1 cellular context compared by ENCODE assay signal in genomic region chr16:2009791-2010510, GRCh38.
TF ChIP-seq lines count a peak whose summit lies in the region.

Gene ZNF598, minus strand, starts transcription at chr16:2009821.

TF ChIP-seq in HepG2, 621 proteins besides CTCF, POLR2A, EP300 and RAD21 (continued from another document):
- TF ChIP-seq, protein P1, sequence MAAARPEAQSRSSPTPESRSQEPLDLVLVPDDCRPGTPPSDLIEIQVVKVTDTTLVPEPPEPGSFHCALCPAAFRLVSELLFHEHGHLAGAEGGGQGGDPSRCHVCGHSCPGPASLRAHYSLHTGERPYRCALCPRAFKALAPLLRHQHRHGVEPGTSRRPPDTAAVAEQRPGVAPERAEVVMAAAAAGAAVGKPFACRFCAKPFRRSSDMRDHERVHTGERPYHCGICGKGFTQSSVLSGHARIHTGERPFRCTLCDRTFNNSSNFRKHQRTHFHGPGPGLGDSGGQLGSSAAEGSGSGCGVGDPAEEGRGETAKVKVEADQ (CRISPR knock-in tag; IDR thresholded peaks at IDR 0.05; ENCODE audit: borderline replicate concordance), result peak; percentile 88
- TF ChIP-seq ZNF563 (CRISPR knock-in tag; IDR thresholded peaks at IDR 0.05) (peak; percentile 62; the same call in 1 of the 2 replicates), ZHX2 (IDR thresholded peaks at IDR 0.05; ENCODE audit: low read depth) (peak; percentile 36; the same call in 1 of the 2 replicates), ZHX2 (CRISPR knock-in tag; IDR thresholded peaks at IDR 0.05; ENCODE audit: borderline replicate concordance) (no peak), ZBTB8A (CRISPR knock-in tag; IDR thresholded peaks at IDR 0.05; ENCODE audit: borderline replicate concordance, low read depth) (no peak), GATAD1 (CRISPR knock-in tag; IDR thresholded peaks at IDR 0.05) (peak; percentile 89), KAT8 (CRISPR knock-in tag; IDR thresholded peaks at IDR 0.05) (peak; percentile 86), HDAC2 (CRISPR knock-in tag; IDR thresholded peaks at IDR 0.05) (peak; percentile 45; the same call in 1 of the 2 replicates), MYPOP (CRISPR knock-in tag; IDR thresholded peaks at IDR 0.05) (peak; percentile 63; the same call in 1 of the 2 replicates), NRL (CRISPR knock-in tag; IDR thresholded peaks at IDR 0.05; ENCODE audit: borderline replicate concordance) (peak; percentile 36; the same call in 1 of the 2 replicates), JUN (CRISPR knock-in tag; IDR thresholded peaks at IDR 0.05) (no peak; the same call in 1 of the 2 replicates), ZNF317 (CRISPR knock-in tag; IDR thresholded peaks at IDR 0.05) (no peak), NFKB2 (CRISPR knock-in tag; IDR thresholded peaks at IDR 0.05; ENCODE audit: borderline replicate concordance) (peak; percentile 69; the same call in 1 of the 2 replicates), ZNF616 (CRISPR knock-in tag; IDR thresholded peaks at IDR 0.05; ENCODE audit: low read depth) (peak; percentile 34; the same call in 1 of the 2 replicates), ZNF83 (CRISPR knock-in tag; IDR thresholded peaks at IDR 0.05; ENCODE audit: borderline replicate concordance) (0 out of 2 replicates have a peak, but pooled peaks have one; percentile 3), ZFP82 (CRISPR knock-in tag; IDR thresholded peaks at IDR 0.05; ENCODE audit: borderline replicate concordance) (no peak), KLF13 (CRISPR knock-in tag; IDR thresholded peaks at IDR 0.05) (no peak), ZNF713 (CRISPR knock-in tag; IDR thresholded peaks at IDR 0.05) (no peak), ZNF274 (CRISPR knock-in tag; IDR thresholded peaks at IDR 0.05) (peak; percentile 81), POGZ (CRISPR knock-in tag; IDR thresholded peaks at IDR 0.05) (peak; percentile 44; the same call in 1 of the 2 replicates), HDAC1 (CRISPR knock-in tag; IDR thresholded peaks at IDR 0.05) (peak; percentile 67; the same call in 1 of the 2 replicates), NBN (conservative IDR thresholded peaks at IDR 0.05) (no peak), SOX6 (IDR thresholded peaks at IDR 0.05) (no peak), SOX6 (CRISPR knock-in tag; IDR thresholded peaks at IDR 0.05) (peak; percentile 19; the same call in 1 of the 2 replicates), PAF1 (CRISPR knock-in tag; IDR thresholded peaks at IDR 0.05) (no peak), ZC3H13 (CRISPR knock-in tag; IDR thresholded peaks at IDR 0.05) (peak; percentile 77), ZNF382 (CRISPR knock-in tag; IDR thresholded peaks at IDR 0.05; ENCODE audit: borderline replicate concordance) (no peak), ZFY (CRISPR knock-in tag; IDR thresholded peaks at IDR 0.05) (peak; percentile 89), SKI (IDR thresholded peaks at IDR 0.05; ENCODE audit: partially characterized antibody) (no peak), SALL1 (CRISPR knock-in tag; IDR thresholded peaks at IDR 0.05) (peak; percentile 66), ZNF589 (CRISPR knock-in tag; conservative IDR thresholded peaks at IDR 0.05) (peak; percentile 79; the same call in 1 of the 2 replicates), FOXJ3 (CRISPR knock-in tag; IDR thresholded peaks at IDR 0.05; ENCODE audit: borderline replicate concordance) (no peak), ZNF687 (CRISPR knock-in tag; IDR thresholded peaks at IDR 0.05) (peak; percentile 95), ZSCAN9 (CRISPR knock-in tag; IDR thresholded peaks at IDR 0.05; ENCODE audit: borderline replicate concordance) (peak; percentile 39; the same call in 1 of the 2 replicates), NFKBIZ (CRISPR knock-in tag; IDR thresholded peaks at IDR 0.05) (peak; percentile 69; the same call in 1 of the 2 replicates), RARA (CRISPR knock-in tag; IDR thresholded peaks at IDR 0.05) (peak; percentile 7; the same call in 1 of the 2 replicates)
- TF ChIP-seq, protein P2, sequence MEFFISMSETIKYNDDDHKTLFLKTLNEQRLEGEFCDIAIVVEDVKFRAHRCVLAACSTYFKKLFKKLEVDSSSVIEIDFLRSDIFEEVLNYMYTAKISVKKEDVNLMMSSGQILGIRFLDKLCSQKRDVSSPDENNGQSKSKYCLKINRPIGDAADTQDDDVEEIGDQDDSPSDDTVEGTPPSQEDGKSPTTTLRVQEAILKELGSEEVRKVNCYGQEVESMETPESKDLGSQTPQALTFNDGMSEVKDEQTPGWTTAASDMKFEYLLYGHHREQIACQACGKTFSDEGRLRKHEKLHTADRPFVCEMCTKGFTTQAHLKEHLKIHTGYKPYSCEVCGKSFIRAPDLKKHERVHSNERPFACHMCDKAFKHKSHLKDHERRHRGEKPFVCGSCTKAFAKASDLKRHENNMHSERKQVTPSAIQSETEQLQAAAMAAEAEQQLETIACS (CRISPR knock-in tag; IDR thresholded peaks at IDR 0.05), result peak; percentile 58; the same call in 1 of the 2 replicates
- TF ChIP-seq, protein P3, sequence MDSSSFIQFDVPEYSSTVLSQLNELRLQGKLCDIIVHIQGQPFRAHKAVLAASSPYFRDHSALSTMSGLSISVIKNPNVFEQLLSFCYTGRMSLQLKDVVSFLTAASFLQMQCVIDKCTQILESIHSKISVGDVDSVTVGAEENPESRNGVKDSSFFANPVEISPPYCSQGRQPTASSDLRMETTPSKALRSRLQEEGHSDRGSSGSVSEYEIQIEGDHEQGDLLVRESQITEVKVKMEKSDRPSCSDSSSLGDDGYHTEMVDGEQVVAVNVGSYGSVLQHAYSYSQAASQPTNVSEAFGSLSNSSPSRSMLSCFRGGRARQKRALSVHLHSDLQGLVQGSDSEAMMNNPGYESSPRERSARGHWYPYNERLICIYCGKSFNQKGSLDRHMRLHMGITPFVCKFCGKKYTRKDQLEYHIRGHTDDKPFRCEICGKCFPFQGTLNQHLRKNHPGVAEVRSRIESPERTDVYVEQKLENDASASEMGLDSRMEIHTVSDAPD (CRISPR knock-in tag; IDR thresholded peaks at IDR 0.05), result no peak
- TF ChIP-seq, protein P4, sequence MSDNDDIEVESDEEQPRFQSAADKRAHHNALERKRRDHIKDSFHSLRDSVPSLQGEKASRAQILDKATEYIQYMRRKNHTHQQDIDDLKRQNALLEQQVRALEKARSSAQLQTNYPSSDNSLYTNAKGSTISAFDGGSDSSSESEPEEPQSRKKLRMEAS (IDR thresholded peaks at IDR 0.05), result peak; percentile 92
- TF ChIP-seq, protein P5, sequence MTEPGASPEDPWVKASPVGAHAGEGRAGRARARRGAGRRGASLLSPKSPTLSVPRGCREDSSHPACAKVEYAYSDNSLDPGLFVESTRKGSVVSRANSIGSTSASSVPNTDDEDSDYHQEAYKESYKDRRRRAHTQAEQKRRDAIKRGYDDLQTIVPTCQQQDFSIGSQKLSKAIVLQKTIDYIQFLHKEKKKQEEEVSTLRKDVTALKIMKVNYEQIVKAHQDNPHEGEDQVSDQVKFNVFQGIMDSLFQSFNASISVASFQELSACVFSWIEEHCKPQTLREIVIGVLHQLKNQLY (CRISPR knock-in tag; IDR thresholded peaks at IDR 0.05), result peak; percentile 6; the same call in 1 of the 2 replicates
